18 cellular contexts compared by ENCODE assay signal in genomic region chr3:18288243-18288642, GRCh38.
A peak's percentile ranks its signal among the peaks of the same experiment; 100 is the strongest.
DNase-seq lines count a peak whose midpoint lies in the region; ATAC-seq, FAIRE-seq and TF ChIP-seq lines count a peak whose summit lies in the region.
"Had no signal": no experiment of that assay in that cellular context is flagged by ENCODE, and none has a peak within 500 bp of the region (broad histone marks: within the 10 kb centered on the region; RNA-seq: fewer than 3 reads in every experiment).

No MANE protein-coding gene starts in this region.

- no peak overlapping the region for H3K27ac ChIP-seq in pancreas
- H3K27ac ChIP-seq: BLaER1 treated with 17β-estradiol and CSF1 and Interleukin-3, amounts not matched to agents 10 nM and 100 nM had no signal

- no peak overlapping the region for H3K4me3 ChIP-seq in pancreas
- H3K4me3 ChIP-seq: BLaER1 treated with 17β-estradiol and CSF1 and Interleukin-3, amounts not matched to agents 10 nM and 100 nM had no signal

- ATAC-seq in pancreas: peak; percentile 77 to 95 (median 88)
- ATAC-seq: CD8-positive, alpha-beta T cell; T-cell had no signal

- no peaks in the 10 kb centered on the region for H3K27me3 ChIP-seq in pancreas
- H3K27me3 ChIP-seq: BLaER1 treated with 17β-estradiol and CSF1 and Interleukin-3, amounts not matched to agents 10 nM and 100 nM had no signal

- no peaks in the 10 kb centered on the region for H3K9me3 ChIP-seq in pancreas
- H3K9me3 ChIP-seq: SK-N-SH had no signal

- no peaks in the 10 kb centered on the region for H3K36me3 ChIP-seq in pancreas
- H3K36me3 ChIP-seq: BLaER1 treated with 17β-estradiol and CSF1 and Interleukin-3, amounts not matched to agents 10 nM and 100 nM had no signal

- FAIRE-seq in pancreas (lab: Jason Lieb, UNC): no peak
- FAIRE-seq: H54 had no signal

- WGBS in pancreas, 2 donors: 5 to 11% methylated on average over 3 of the region's 3 CpGs

- H3K4me1 ChIP-seq in pancreas: peaks cover 0 to 5% (median 4%) of the 10 kb centered on the region in 3 donors
- H3K4me1 ChIP-seq: BLaER1 treated with 17β-estradiol and CSF1 and Interleukin-3, amounts not matched to agents 10 nM and 100 nM had no signal

- intact Hi-C loops in pancreas (cut with DNase I): no loop called here

- TF ChIP-seq CTCF in pancreas (IDR thresholded peaks at IDR 0.05): no peak

- peak; percentile 60 for DNase-seq in NCI-H2107 treated with DMSO at 0.1 percent for 48 hours (lab: John Stamatoyannopoulos, UW; ENCODE audit: unreplicated experiment)
- DNase-seq in NCI-H2107 (lab: John Stamatoyannopoulos, UW): no peak
- peak; percentile 45 for DNase-seq in NCI-H2029 (lab: John Stamatoyannopoulos, UW)
- peak; percentile 74 for DNase-seq in NCI-H748 (lab: John Stamatoyannopoulos, UW; ENCODE audit: unreplicated experiment)
- DNase-seq in pancreas: peak in 3 of 6 donors; percentile 18 to 59 (median 57)
- DNase-seq in amniotic stem cell (lab: John Stamatoyannopoulos, UW): no peak
- DNase-seq in germinal center (ENCODE audit: low spot score): no peak
- DNase-seq: Calu3; CD8-positive, alpha-beta T cell; DMS79 treated with DMSO at 0.1 percent for 48 hours; HFFc6; NCI-H226; RPMI8226; SHP77 treated with DMSO at 0.1 percent for 48 hours; SK-N-SH; T-cell had no signal

Comparison
In these comparisons a context has a peak if more than half of its experiments do, and no peak if none do; other contexts are left out.
1. DNase-seq: peak in NCI-H2107 treated with DMSO at 0.1 percent for 48 hours (single experiment), NCI-H2029 (single experiment) and NCI-H748 (single experiment); none in NCI-H2107 (single experiment), amniotic stem cell (single experiment) and germinal center (single experiment).